Comparison of ENCODE assay signal across 24 cellular contexts in genomic region chr5:17050236-17050635, GRCh38.
DNase-seq lines count a peak whose midpoint lies in the region; ATAC-seq, FAIRE-seq and TF ChIP-seq lines count a peak whose summit lies in the region.
"Had no signal": no experiment of that assay in that cellular context is flagged by ENCODE, and none has a peak within 500 bp of the region (broad histone marks: within the 10 kb centered on the region; RNA-seq: fewer than 3 reads in every experiment).

No MANE protein-coding gene starts in this region.

- CTCF ChIA-PET in endothelial cell of umbilical vein (lab: Charles Lee): interaction anchor here (0.7 to 1.8 kb wide), 5 partner anchors 11 to 117 kb away, joined by 3 to 8 read pairs (median 4); no protein-coding TSS in a partner anchor

- H3K36me3 ChIP-seq in GM23338 (ENCODE audit: insufficient read depth) (no peaks in the 10 kb centered on the region), endothelial cell of umbilical vein (ENCODE audit: control insufficient read depth in 2 of 2, extremely low read depth in 1 of 2, insufficient read depth in 2 of 2, low read length in 2 of 2) (no peaks in the 10 kb centered on the region)
- H3K36me3 ChIP-seq: BE2C, BLaER1 had no signal

- no peaks in the 10 kb centered on the region for H3K79me2 ChIP-seq in GM23338 (replicated peaks; ENCODE audit: insufficient read depth)
- no peaks in the 10 kb centered on the region for H3K79me2 ChIP-seq in endothelial cell of umbilical vein (ENCODE audit: control insufficient read depth, insufficient read depth, low read length)

- intact Hi-C loops in endothelial cell of umbilical vein (cut with micrococcal nuclease): no loop called here

- no peaks in the 10 kb centered on the region for H3F3A ChIP-seq in GM23338 (replicated peaks; ENCODE audit: low read depth)

- no peaks in the 10 kb centered on the region for H3K4me1 Mint-ChIP-seq in GM23338
- H3K4me1 Mint-ChIP-seq: CD14-positive monocyte; CD4-positive, alpha-beta memory T cell; CD4-positive, CD25-positive, alpha-beta regulatory T cell; CD8-positive, alpha-beta memory T cell had no signal

- H3K36me3 Mint-ChIP-seq in GM23338 (ENCODE audit: low read depth): no peaks in the 10 kb centered on the region
- H3K36me3 Mint-ChIP-seq: CD14-positive monocyte; CD4-positive, alpha-beta memory T cell; CD4-positive, CD25-positive, alpha-beta regulatory T cell; CD8-positive, alpha-beta memory T cell had no signal

- H3K27ac ChIP-seq in GM23338 (ENCODE audit: low read depth) (no peak overlapping the region), endothelial cell of umbilical vein (ENCODE audit: insufficient read depth, low read depth, low read length) (no peak overlapping the region)
- H3K27ac ChIP-seq: BLaER1 had no signal

- no peak overlapping the region for H3K4me3 ChIP-seq in GM23338
- no peak overlapping the region for H3K4me3 ChIP-seq in endothelial cell of umbilical vein (replicated peaks in 1 of 3; ENCODE audit: insufficient read depth in 1 of 3, low read depth in 1 of 3, low read length in 3 of 3)
- no peak overlapping the region for H3K4me3 ChIP-seq in foreskin fibroblast (ENCODE audit: low read depth in 1 of 2, low read length in 2 of 2)
- H3K4me3 ChIP-seq: BLaER1 had no signal

- no peaks in the 10 kb centered on the region for H3K9me3 Mint-ChIP-seq in GM23338
- H3K9me3 Mint-ChIP-seq: CD8-positive, alpha-beta memory T cell had no signal

- FAIRE-seq in endothelial cell of umbilical vein (lab: Jason Lieb, UNC): peak; percentile 73
- FAIRE-seq: A204.1, D721Med, G401.6, GM12891, GM19239 had no signal

- H4K20me1 ChIP-seq in GM23338 (replicated peaks; ENCODE audit: insufficient read depth): no peaks in the 10 kb centered on the region
- H4K20me1 ChIP-seq in endothelial cell of umbilical vein (replicated peaks; ENCODE audit: control insufficient read depth, extremely low read depth, insufficient read depth, low read length): no peaks in the 10 kb centered on the region
- H4K20me1 ChIP-seq: BLaER1 had no signal

- BruUV-seq in endothelial cell of umbilical vein (replicated peaks; lab: Mats Ljungman, UMichigan): no TSS peak

- TF ChIP-seq CTCF in GM23338 (conservative IDR thresholded peaks at IDR 0.05; ENCODE audit: low read depth in 2 of 2) (no peak), endothelial cell of umbilical vein (IDR thresholded peaks at IDR 0.05; ENCODE audit: extremely low read depth in 1 of 2, insufficient read depth in 1 of 2, low read depth in 1 of 2, low read length in 2 of 2) (no peak), foreskin fibroblast (IDR thresholded peaks at IDR 0.05; ENCODE audit: low read depth, low read length) (no peak)

- peaks cover 3% of the 10 kb centered on the region for H3K27me3 Mint-ChIP-seq in GM23338 (ENCODE audit: insufficient read depth, low read depth, poor library complexity)
- H3K27me3 Mint-ChIP-seq: CD4-positive, alpha-beta memory T cell had no signal

- dilution Hi-C loops in endothelial cell of umbilical vein (cut with MboI; ENCODE audit: extremely low pct_ligation_motif_present, low sequenced_read_pairs): no loop called here

- H3K9ac ChIP-seq in endothelial cell of umbilical vein (replicated peaks; ENCODE audit: extremely low read depth, insufficient read depth, low read length): no peak overlapping the region
- H3K9ac ChIP-seq: BLaER1 had no signal

- no peak for ATAC-seq in GM23338

- no peaks in the 10 kb centered on the region for H3K9me2 ChIP-seq in GM23338 (ENCODE audit: insufficient read depth)

- no peak for TF ChIP-seq POLR2A in endothelial cell of umbilical vein (IDR thresholded peaks at IDR 0.05; ENCODE audit: low read depth, low read length)

- no peak overlapping the region for H3K4me2 ChIP-seq in GM23338
- H3K4me2 ChIP-seq in endothelial cell of umbilical vein (ENCODE audit: insufficient read depth, low read length): no peak overlapping the region
- H3K4me2 ChIP-seq: BLaER1 had no signal

- DNase-seq in GM23338 (ENCODE audit: low spot score): no peak
- peak; percentile 80 for DNase-seq in dermis blood vessel endothelial cell
- peak; percentile 82 for DNase-seq in endothelial cell of umbilical vein (ENCODE audit: low read depth, low spot score)
- DNase-seq in COLO829 (ENCODE audit: low spot score): no peak
- DNase-seq in kidney glomerular epithelial cell (lab: John Stamatoyannopoulos, UW): no peak
- DNase-seq in foreskin fibroblast: no peak
- DNase-seq: 8988T; ACHN; BE2C; C1 segment of cervical spinal cord; Caco-2; Calu3; CD4-positive, alpha-beta memory T cell; CD4-positive, CD25-positive, alpha-beta regulatory T cell; CD8-positive, alpha-beta memory T cell; DMS79 treated with DMSO at 0.1 percent for 48 hours; GF-D8 had no signal

- H3K4me1 ChIP-seq in GM23338 (ENCODE audit: insufficient read depth): no peaks in the 10 kb centered on the region
- H3K4me1 ChIP-seq in endothelial cell of umbilical vein (ENCODE audit: control insufficient read depth, extremely low read depth, insufficient read depth, low read length): peaks cover 2% of the 10 kb centered on the region
- H3K4me1 ChIP-seq: BE2C, BLaER1 had no signal

- POLR2A ChIA-PET in endothelial cell of umbilical vein (lab: Charles Lee): no interaction called here

- H3K27me3 ChIP-seq in GM23338 (ENCODE audit: insufficient read depth): no peaks in the 10 kb centered on the region
- H3K27me3 ChIP-seq in endothelial cell of umbilical vein (ENCODE audit: control insufficient read depth in 2 of 2, insufficient read depth in 2 of 2, low read length in 2 of 2): no peaks in the 10 kb centered on the region
- H3K27me3 ChIP-seq: BE2C, BLaER1 had no signal

- no peaks in the 10 kb centered on the region for H3K9me1 ChIP-seq in endothelial cell of umbilical vein (replicated peaks; ENCODE audit: control insufficient read depth, extremely low read depth, insufficient read depth, low read length)

- H3K27ac Mint-ChIP-seq in GM23338: no peak overlapping the region
- H3K27ac Mint-ChIP-seq: CD14-positive monocyte; CD4-positive, alpha-beta memory T cell; CD4-positive, CD25-positive, alpha-beta regulatory T cell; CD8-positive, alpha-beta memory T cell had no signal

- no peaks in the 10 kb centered on the region for H3K9me3 ChIP-seq in endothelial cell of umbilical vein (replicated peaks; ENCODE audit: control insufficient read depth, insufficient read depth, low read length)
- H3K9me3 ChIP-seq: BE2C, BLaER1, Caco-2 had no signal

- H2AFZ ChIP-seq in GM23338 (peak overlapping the region; percentile 5; the same call in 1 of the 2 replicates), endothelial cell of umbilical vein (ENCODE audit: low read depth, low read length) (no peak overlapping the region)

- H3K4me3 Mint-ChIP-seq in GM23338: no peak overlapping the region
- H3K4me3 Mint-ChIP-seq: CD14-positive monocyte; CD4-positive, alpha-beta memory T cell; CD4-positive, CD25-positive, alpha-beta regulatory T cell; CD8-positive, alpha-beta memory T cell had no signal

TF ChIP-seq in GM23338, 12 proteins besides CTCF, POLR2A, EP300 and RAD21 (continues in another document):
- TF ChIP-seq CREB1 (CRISPR knock-in tag; IDR thresholded peaks at IDR 0.05; ENCODE audit: low read depth): no peak
- TF ChIP-seq STAT1 (IDR thresholded peaks at IDR 0.05; ENCODE audit: unreplicated experiment): no peak
- no peak for TF ChIP-seq POLR2AphosphoS5 (IDR thresholded peaks at IDR 0.05; ENCODE audit: low read depth)
- no peak for TF ChIP-seq ZNF331 (CRISPR knock-in tag; IDR thresholded peaks at IDR 0.05; ENCODE audit: low read depth)
- no peak for TF ChIP-seq EZH2 (IDR thresholded peaks at IDR 0.05; ENCODE audit: low read depth, unreplicated experiment)
- TF ChIP-seq NANOG (IDR thresholded peaks at IDR 0.05; ENCODE audit: borderline replicate concordance): no peak

TF ChIP-seq in endothelial cell of umbilical vein, 7 proteins besides CTCF, POLR2A, EP300 and RAD21:
- TF ChIP-seq GATA2 (IDR thresholded peaks at IDR 0.05; ENCODE audit: insufficient read depth, insufficient read length, low read depth, low read length) (no peak), MAX (IDR thresholded peaks at IDR 0.05; ENCODE audit: insufficient read depth, insufficient read length) (no peak), POLR2AphosphoS5 (IDR thresholded peaks at IDR 0.05; ENCODE audit: insufficient read depth, low read depth, low read length) (no peak), MYC (IDR thresholded peaks at IDR 0.05; ENCODE audit: low read depth, low read length) (no peak), FOS (IDR thresholded peaks at IDR 0.05; ENCODE audit: borderline replicate concordance, insufficient read depth, low read length) (no peak), EZH2 (IDR thresholded peaks at IDR 0.05; ENCODE audit: borderline replicate concordance, low read depth, low read length, severe bottlenecking) (no peak), JUN (IDR thresholded peaks at IDR 0.05; ENCODE audit: borderline replicate concordance, insufficient read depth, insufficient read length, low read depth) (no peak)

Comparison
In these comparisons a context has a peak if more than half of its experiments do, and no peak if none do; other contexts are left out.
1. DNase-seq: peak in dermis blood vessel endothelial cell (single experiment) and endothelial cell of umbilical vein (single experiment); none in GM23338 (single experiment), COLO829 (single experiment), kidney glomerular epithelial cell (single experiment) and foreskin fibroblast (0 of 2).